In the genomic region with DNA sequence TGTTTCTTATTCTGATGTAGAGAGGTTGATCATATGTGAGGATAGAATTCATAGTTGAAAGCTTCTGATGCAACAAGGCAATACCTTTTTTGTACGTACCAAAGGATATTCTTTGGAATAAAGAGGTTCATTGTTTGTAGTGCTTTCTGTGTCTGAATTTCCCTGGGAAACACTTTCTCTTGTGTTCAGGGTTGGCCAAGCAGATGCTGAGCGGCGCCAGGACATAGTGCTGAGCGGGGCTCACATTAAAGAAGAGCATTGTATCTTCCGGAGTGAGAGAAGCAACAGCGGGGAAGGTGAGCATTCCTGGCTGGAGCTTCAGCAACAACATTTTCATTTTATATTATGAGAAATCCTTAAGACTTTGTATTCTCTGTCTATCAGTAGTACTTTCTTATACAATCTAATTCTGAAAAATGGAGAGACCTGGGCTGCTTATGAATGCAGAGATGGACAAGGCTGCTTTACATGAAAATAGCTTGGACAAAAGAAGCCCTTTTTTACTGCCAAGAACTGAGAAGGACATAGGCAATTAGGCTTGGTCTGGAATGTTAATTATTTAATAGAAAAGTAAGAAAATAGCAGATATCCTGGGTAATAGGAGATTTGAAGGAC, we compare ENCODE assay signal across 24 cellular contexts.
A peak's percentile ranks its signal among the peaks of the same experiment; 100 is the strongest.
DNase-seq lines count a peak whose midpoint lies in the region; TF ChIP-seq lines count a peak whose summit lies in the region.
"Had no signal": no experiment of that assay in that cellular context is flagged by ENCODE, and none has a peak within 500 bp of the region (broad histone marks: within the 10 kb centered on the region; RNA-seq: fewer than 3 reads in every experiment).

No MANE protein-coding gene starts in this region.

- H3K36me3 Mint-ChIP-seq in brain, result peaks cover 78% of the 10 kb centered on the region
- peaks cover 59 to 75% of the 10 kb centered on the region in 2 donors for H3K36me3 Mint-ChIP-seq in CD14-positive monocyte

- H3K4me1 Mint-ChIP-seq in brain, result peaks cover 52% of the 10 kb centered on the region
- peaks cover 20% of the 10 kb centered on the region for H3K4me1 Mint-ChIP-seq in CD14-positive monocyte
- H3K4me1 Mint-ChIP-seq: nephron; stimulated activated naive B cell treated with anti-CD40 and anti-IgM and Interleukin-4, amounts not matched to agents 10 μg/mL and 1 μg/mL and 100 μg/mL, for 72 hours had no signal

- H3K27me3 ChIP-seq in SJCRH30, result no peaks in the 10 kb centered on the region
- H3K27me3 ChIP-seq: hepatocyte had no signal

- H3K4me3 Mint-ChIP-seq in brain, result peak overlapping the region; percentile 40 to 72 (median 52)
- no peak overlapping the region for H3K4me3 Mint-ChIP-seq in CD14-positive monocyte
- H3K4me3 Mint-ChIP-seq: activated CD4-positive, alpha-beta T cell treated with anti-CD3 and anti-CD28 coated beads, Interleukin-2, amount 10 ng/mL, durations not matched to agents 7 days and 5 days; activated CD8-positive, alpha-beta memory T cell treated with anti-CD3 and anti-CD28 coated beads, Interleukin-2, amount 10 ng/mL, durations not matched to agents 7 days and 5 days; activated naive CD4-positive, alpha-beta T cell treated with anti-CD3 and anti-CD28 coated beads for 36 hours; nephron; stimulated activated naive B cell treated with anti-CD40 and anti-IgM and Interleukin-4, amounts not matched to agents 10 μg/mL and 1 μg/mL and 100 μg/mL, for 72 hours; T-helper 2 cell treated with Interferon-gamma antibody and Interleukin-4, amounts not matched to agents 5 μg/mL and 100 μg/mL, for 36 hours had no signal

- no peaks in the 10 kb centered on the region for H3K9me3 ChIP-seq in SJCRH30 (replicated peaks)
- H3K9me3 ChIP-seq: left ventricle myocardium inferior, mucosa of descending colon had no signal

- intact Hi-C loops in posterior cingulate gyrus (cut with DNase I), result loop anchor here (2.0 kb wide), 1 partner anchor 85 kb away; a partner anchor contains a TSS
- intact Hi-C loops in CD14-positive monocyte (cut with micrococcal nuclease), result no loop called here

- no peaks in the 10 kb centered on the region for H3K27me3 Mint-ChIP-seq in brain
- H3K27me3 Mint-ChIP-seq in CD14-positive monocyte (ENCODE audit: low read depth in 3 of 3), result no peaks in the 10 kb centered on the region
- H3K27me3 Mint-ChIP-seq: activated CD4-positive, alpha-beta T cell treated with anti-CD3 and anti-CD28 coated beads, Interleukin-2, amount 10 ng/mL, durations not matched to agents 7 days and 5 days; activated CD8-positive, alpha-beta memory T cell treated with anti-CD3 and anti-CD28 coated beads, Interleukin-2, amount 10 ng/mL, durations not matched to agents 7 days and 5 days; stimulated activated naive B cell treated with anti-CD40 and anti-IgM and Interleukin-4, amounts not matched to agents 10 μg/mL and 1 μg/mL and 100 μg/mL, for 72 hours had no signal

- no peak overlapping the region for H3K4me3 ChIP-seq in SJCRH30
- H3K4me3 ChIP-seq: hepatocyte, left ventricle myocardium inferior, mucosa of descending colon had no signal

- in situ Hi-C loops in G401 (cut with HindIII; ENCODE audit: low sequenced_read_pairs), result no loop called here

- no peaks in the 10 kb centered on the region for H3K4me1 ChIP-seq in SJCRH30

- TF ChIP-seq CTCF in brain (conservative IDR thresholded peaks at IDR 0.05), result no peak
- no peak for TF ChIP-seq CTCF in CD14-positive monocyte (IDR thresholded peaks at IDR 0.05)

- peak; percentile 45 for DNase-seq in G401 (ENCODE audit: low spot score)
- peak; percentile 74 for DNase-seq in inferior parietal cortex (ENCODE audit: extremely low spot score)
- peak; percentile 35 to 91 (median 58) for DNase-seq in posterior cingulate gyrus
- no peak for DNase-seq in SJCRH30
- DNase-seq in DMS79 treated with DMSO at 0.1 percent for 48 hours (lab: John Stamatoyannopoulos, UW), result no peak
- no peak for DNase-seq in CD14-positive monocyte (ENCODE audit: low spot score)
- DNase-seq in central memory CD4-positive, alpha-beta T cell, result no peak
- DNase-seq: activated CD4-positive, alpha-beta T cell treated with anti-CD3 and anti-CD28 coated beads, Interleukin-2, amount 10 ng/mL, durations not matched to agents 7 days and 5 days; activated CD8-positive, alpha-beta memory T cell treated with anti-CD3 and anti-CD28 coated beads, Interleukin-2, amount 10 ng/mL, durations not matched to agents 7 days and 5 days; activated naive CD4-positive, alpha-beta T cell treated with anti-CD3 and anti-CD28 coated beads for 36 hours; effector CD4-positive, alpha-beta T cell; HCEC 1CT; left ventricle myocardium inferior; mucosa of descending colon; NCI-H1092 treated with DMSO at 0.1 percent for 48 hours; NCI-H1930; NCI-H774; stimulated activated CD4-positive, alpha-beta T cell treated with anti-CD3 and anti-CD28 coated beads, Interleukin-4, amount 100 ng/mL, for 1 hour; stimulated activated naive B cell treated with anti-CD40 and anti-IgM and Interleukin-4, amounts not matched to agents 10 μg/mL and 1 μg/mL and 100 μg/mL, for 72 hours had no signal

- H3K27ac Mint-ChIP-seq in brain (peak overlapping the region; percentile 86 to 97 (median 94)), CD14-positive monocyte (no peak overlapping the region)
- H3K27ac Mint-ChIP-seq: activated CD4-positive, alpha-beta T cell treated with anti-CD3 and anti-CD28 coated beads, Interleukin-2, amount 10 ng/mL, durations not matched to agents 7 days and 5 days; activated CD8-positive, alpha-beta memory T cell treated with anti-CD3 and anti-CD28 coated beads, Interleukin-2, amount 10 ng/mL, durations not matched to agents 7 days and 5 days; activated naive CD4-positive, alpha-beta T cell treated with anti-CD3 and anti-CD28 coated beads for 36 hours; nephron; stimulated activated naive B cell treated with anti-CD40 and anti-IgM and Interleukin-4, amounts not matched to agents 10 μg/mL and 1 μg/mL and 100 μg/mL, for 72 hours; T-helper 2 cell treated with Interferon-gamma antibody and Interleukin-4, amounts not matched to agents 5 μg/mL and 100 μg/mL, for 36 hours had no signal

- no peaks in the 10 kb centered on the region for H3K9me3 Mint-ChIP-seq in brain
- no peaks in the 10 kb centered on the region for H3K9me3 Mint-ChIP-seq in CD14-positive monocyte
- H3K9me3 Mint-ChIP-seq: activated CD4-positive, alpha-beta T cell treated with anti-CD3 and anti-CD28 coated beads, Interleukin-2, amount 10 ng/mL, durations not matched to agents 7 days and 5 days; activated naive CD4-positive, alpha-beta T cell treated with anti-CD3 and anti-CD28 coated beads for 36 hours; nephron; stimulated activated naive B cell treated with anti-CD40 and anti-IgM and Interleukin-4, amounts not matched to agents 10 μg/mL and 1 μg/mL and 100 μg/mL, for 72 hours; T-helper 2 cell treated with Interferon-gamma antibody and Interleukin-4, amounts not matched to agents 5 μg/mL and 100 μg/mL, for 36 hours had no signal

- no peak overlapping the region for H3K27ac ChIP-seq in SJCRH30
- H3K27ac ChIP-seq: hepatocyte, left ventricle myocardium inferior, RWPE1 had no signal

- H3K36me3 ChIP-seq in SJCRH30, result peaks cover 57% of the 10 kb centered on the region

Comparison
In these comparisons a context has a peak if more than half of its experiments do, and no peak if none do; other contexts are left out.
1. DNase-seq: peak in G401 (single experiment), inferior parietal cortex (single experiment) and posterior cingulate gyrus (10 of 10); none in SJCRH30 (0 of 2), DMS79 treated with DMSO at 0.1 percent for 48 hours (single experiment), CD14-positive monocyte (single experiment) and central memory CD4-positive, alpha-beta T cell (single experiment).
2. H3K27ac Mint-ChIP-seq: peak in brain (5 of 5); none in CD14-positive monocyte (0 of 7).
3. H3K4me3 Mint-ChIP-seq: peak in brain (5 of 5); none in CD14-positive monocyte (0 of 2).